7 cellular contexts compared by ENCODE assay signal in the genomic region with DNA sequence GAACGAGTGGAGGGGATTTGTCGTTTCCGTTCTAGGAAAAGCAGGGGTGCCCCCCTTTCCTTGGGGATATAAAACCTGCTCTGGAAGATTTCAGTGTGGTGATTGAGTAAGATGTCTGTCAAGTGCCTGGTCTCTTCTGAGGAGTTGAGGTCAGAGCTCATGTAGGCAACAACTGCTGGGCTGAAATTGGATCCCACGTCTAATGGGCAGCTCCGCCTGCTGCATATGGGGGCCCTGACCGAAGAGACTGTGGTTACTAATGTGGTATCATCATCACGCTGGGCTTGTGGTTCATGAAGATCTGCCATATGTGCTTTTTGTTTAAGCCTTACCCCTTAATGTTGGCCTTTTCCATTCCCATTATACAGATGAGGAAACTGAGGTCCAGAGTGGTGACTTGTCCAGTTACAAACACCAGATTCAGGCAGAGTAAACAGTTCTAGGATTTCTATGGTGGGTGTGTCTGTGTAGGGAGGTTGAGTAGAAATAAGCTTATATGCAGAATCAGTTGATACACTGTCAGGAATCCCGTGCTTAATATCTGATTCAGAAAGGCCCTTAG. TPM values are rescaled to one million over a fixed set of nuclear protein-coding genes. Genes with fewer than 3 reads are reported as not detected.
A peak's percentile ranks its signal among the peaks of the same experiment; 100 is the strongest.
DNase-seq lines count a peak whose midpoint lies in the region; ATAC-seq, FAIRE-seq and TF ChIP-seq lines count a peak whose summit lies in the region.

No MANE protein-coding gene starts in this region.

- no peak for DNase-seq in GM12892 (ENCODE audit: insufficient read length)
- DNase-seq in iPS DF 6.9 (ENCODE audit: low read depth, low spot score): no peak
- no peak for DNase-seq in NCI-H1930 (lab: John Stamatoyannopoulos, UW)

- H3K4me1 ChIP-seq in iPS DF 6.9 (ENCODE audit: control insufficient read depth, insufficient read depth, low read length): no peaks in the 10 kb centered on the region

- H3K4me3 ChIP-seq in iPS DF 6.9 (ENCODE audit: low read length): peak overlapping the region; percentile 81; the same call in 1 of the 2 replicates

- H3K36me3 ChIP-seq in iPS DF 6.9 (ENCODE audit: control insufficient read depth, insufficient read depth, low read length): peaks cover 19% of the 10 kb centered on the region; the same call in 1 of the 2 replicates

- no peaks in the 10 kb centered on the region for H3K9me3 Mint-ChIP-seq in activated naive CD8-positive, alpha-beta T cell (ENCODE audit: low read depth)
- no peaks in the 10 kb centered on the region for H3K9me3 Mint-ChIP-seq in stimulated activated memory B cell treated with anti-CD40 and anti-IgM and Interleukin-4, amounts not matched to agents 10 μg/mL and 1 μg/mL and 100 μg/mL, for 72 hours

- no peak overlapping the region for H3K27ac ChIP-seq in iPS DF 6.9 (ENCODE audit: low read length)

- H3K27me3 ChIP-seq in iPS DF 6.9 (ENCODE audit: control insufficient read depth, insufficient read depth, low read length): no peaks in the 10 kb centered on the region

- no CpG with 5 or more reads among the region's 8 CpGs for WGBS in iPS DF 6.9 (ENCODE audit: insufficient coverage, insufficient read length)

- peaks cover 59% of the 10 kb centered on the region for H3K4me1 Mint-ChIP-seq in activated naive CD8-positive, alpha-beta T cell (ENCODE audit: low read depth)
- peaks cover 31% of the 10 kb centered on the region for H3K4me1 Mint-ChIP-seq in stimulated activated memory B cell treated with anti-CD40 and anti-IgM and Interleukin-4, amounts not matched to agents 10 μg/mL and 1 μg/mL and 100 μg/mL, for 72 hours

- no peaks in the 10 kb centered on the region for H3K27me3 Mint-ChIP-seq in activated naive CD8-positive, alpha-beta T cell
- H3K27me3 Mint-ChIP-seq in stimulated activated memory B cell treated with anti-CD40 and anti-IgM and Interleukin-4, amounts not matched to agents 10 μg/mL and 1 μg/mL and 100 μg/mL, for 72 hours: no peaks in the 10 kb centered on the region

- FAIRE-seq in GM12892 (lab: Jason Lieb, UNC): no peak

- no peaks in the 10 kb centered on the region for H3K9me3 ChIP-seq in iPS DF 6.9 (ENCODE audit: control insufficient read depth, insufficient read depth, low read length)

- ATAC-seq in HG03439 (IDR thresholded peaks at IDR 0.05; ENCODE audit: unreplicated experiment): peak; percentile 7
- ATAC-seq in stimulated activated memory B cell treated with anti-CD40 and anti-IgM and Interleukin-4, amounts not matched to agents 10 μg/mL and 1 μg/mL and 100 μg/mL, for 72 hours: peak; percentile 1
- ATAC-seq in GM19324 (IDR thresholded peaks at IDR 0.05; ENCODE audit: low FRiP score, unreplicated experiment): no peak

- H3K4me3 Mint-ChIP-seq in activated naive CD8-positive, alpha-beta T cell: peak overlapping the region; percentile 97
- H3K4me3 Mint-ChIP-seq in stimulated activated memory B cell treated with anti-CD40 and anti-IgM and Interleukin-4, amounts not matched to agents 10 μg/mL and 1 μg/mL and 100 μg/mL, for 72 hours: peak overlapping the region; percentile 94

- TF ChIP-seq POLR2A in GM12892 (IDR thresholded peaks at IDR 0.05; ENCODE audit: low read depth, low read length): 0 out of 2 replicates have a peak, but pooled peaks have one; percentile 16

- peaks cover 3% of the 10 kb centered on the region for H3K36me3 Mint-ChIP-seq in activated naive CD8-positive, alpha-beta T cell
- H3K36me3 Mint-ChIP-seq in stimulated activated memory B cell treated with anti-CD40 and anti-IgM and Interleukin-4, amounts not matched to agents 10 μg/mL and 1 μg/mL and 100 μg/mL, for 72 hours: peaks cover 21% of the 10 kb centered on the region

- H3K27ac Mint-ChIP-seq in activated naive CD8-positive, alpha-beta T cell: peak overlapping the region; percentile 96
- peak overlapping the region; percentile 96 for H3K27ac Mint-ChIP-seq in stimulated activated memory B cell treated with anti-CD40 and anti-IgM and Interleukin-4, amounts not matched to agents 10 μg/mL and 1 μg/mL and 100 μg/mL, for 72 hours

RNA-seq across cellular contexts. Expression of gene UTP11, which starts 0.6 kb away (rescaled TPM):
- 44.4 TPM for polyA plus RNA-seq in GM12892 (2012; ENCODE audit: missing spikeins)

RNA-seq across cellular contexts. Expression of gene FHL3, which starts 7.8 kb away (rescaled TPM):
- polyA plus RNA-seq in GM12892 (2012; ENCODE audit: missing spikeins): 9.3 TPM

RNA-seq across cellular contexts. Expression of gene SF3A3, which starts 23.3 kb away (rescaled TPM):
- polyA plus RNA-seq in GM12892 (2012; ENCODE audit: missing spikeins): 78.0 TPM

RNA-seq across cellular contexts. Expression of gene POU3F1, which starts 33.5 kb away (rescaled TPM):
- polyA plus RNA-seq in GM12892 (2012; ENCODE audit: missing spikeins): 0.19 TPM
